ENCODE assay signal across 1 cellular context in the genomic region with DNA sequence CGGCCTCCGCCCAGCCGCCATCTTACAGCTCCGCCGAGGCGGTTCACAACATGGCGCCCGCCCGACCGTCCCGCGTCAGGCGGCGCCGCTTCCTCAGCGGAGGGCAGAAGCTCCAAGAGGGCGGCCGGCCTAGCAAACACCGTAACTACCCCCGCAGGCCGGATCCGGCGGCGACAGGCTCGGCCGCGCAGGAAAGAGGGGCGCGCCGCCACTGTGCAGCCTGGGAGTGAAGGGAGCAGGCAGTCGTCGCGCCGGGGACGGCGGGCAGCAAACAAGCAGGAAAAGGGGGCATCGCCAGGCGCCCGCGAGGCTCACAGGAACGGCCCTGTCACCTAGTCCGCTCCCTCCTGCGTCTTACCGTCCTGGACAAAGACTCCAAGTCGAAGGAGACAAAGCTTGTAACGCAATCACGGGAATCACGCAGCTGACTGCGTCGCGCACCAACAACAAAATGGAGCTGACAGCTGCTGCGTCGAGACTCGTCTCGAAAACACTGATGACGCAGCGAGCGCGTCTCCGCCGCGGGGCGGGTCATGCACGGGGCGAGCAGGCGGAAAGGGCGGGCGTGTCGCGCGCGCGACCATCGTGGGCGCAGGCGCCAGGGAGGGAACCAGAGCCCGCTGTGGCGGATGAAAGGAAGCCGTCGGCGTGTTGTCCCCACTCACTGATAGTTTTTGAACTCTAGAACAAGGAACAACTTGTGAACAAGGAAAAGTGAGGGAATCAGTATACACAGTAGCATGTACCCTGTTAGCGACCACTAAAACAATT.
TF ChIP-seq lines count a peak whose summit lies in the region.

A gene (minus strand): TSS at position 453 of the 771 bp plus-strand sequence. CDS start 2,796 bp downstream, outside the sequence.

TF ChIP-seq in K562, 482 proteins besides CTCF, POLR2A, EP300 and RAD21 (continued from another document and continues in another):
- TF ChIP-seq, protein P1, sequence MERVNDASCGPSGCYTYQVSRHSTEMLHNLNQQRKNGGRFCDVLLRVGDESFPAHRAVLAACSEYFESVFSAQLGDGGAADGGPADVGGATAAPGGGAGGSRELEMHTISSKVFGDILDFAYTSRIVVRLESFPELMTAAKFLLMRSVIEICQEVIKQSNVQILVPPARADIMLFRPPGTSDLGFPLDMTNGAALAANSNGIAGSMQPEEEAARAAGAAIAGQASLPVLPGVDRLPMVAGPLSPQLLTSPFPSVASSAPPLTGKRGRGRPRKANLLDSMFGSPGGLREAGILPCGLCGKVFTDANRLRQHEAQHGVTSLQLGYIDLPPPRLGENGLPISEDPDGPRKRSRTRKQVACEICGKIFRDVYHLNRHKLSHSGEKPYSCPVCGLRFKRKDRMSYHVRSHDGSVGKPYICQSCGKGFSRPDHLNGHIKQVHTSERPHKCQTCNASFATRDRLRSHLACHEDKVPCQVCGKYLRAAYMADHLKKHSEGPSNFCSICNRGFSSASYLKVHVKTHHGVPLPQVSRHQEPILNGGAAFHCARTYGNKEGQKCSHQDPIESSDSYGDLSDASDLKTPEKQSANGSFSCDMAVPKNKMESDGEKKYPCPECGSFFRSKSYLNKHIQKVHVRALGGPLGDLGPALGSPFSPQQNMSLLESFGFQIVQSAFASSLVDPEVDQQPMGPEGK (CRISPR knock-in tag; IDR thresholded peaks at IDR 0.05; ENCODE audit: borderline replicate concordance) = no peak
- TF ChIP-seq MTA3 (IDR thresholded peaks at IDR 0.05; ENCODE audit: borderline replicate concordance) (0 out of 2 replicates have a peak, but pooled peaks have one; percentile 78), ZNF696 (CRISPR knock-in tag; conservative IDR thresholded peaks at IDR 0.05) (no peak), ZNF644 (tag; IDR thresholded peaks at IDR 0.05; ENCODE audit: low read depth) (no peak), ILF3 (IDR thresholded peaks at IDR 0.05; ENCODE audit: borderline replicate concordance) (peak; percentile 12; the same call in 1 of the 2 replicates), CHD2 (IDR thresholded peaks at IDR 0.05; ENCODE audit: low read depth, low read length) (0 out of 2 replicates have a peak, but pooled peaks have one; percentile 27), ZBTB1 (CRISPR knock-in tag; IDR thresholded peaks at IDR 0.05; ENCODE audit: borderline replicate concordance, low read depth) (peak; percentile 68), ZNF184 (CRISPR knock-in tag; IDR thresholded peaks at IDR 0.05) (no peak), ZNF830 (CRISPR knock-in tag; IDR thresholded peaks at IDR 0.05) (no peak), FOSL1 (tag; conservative IDR thresholded peaks at IDR 0.05) (peak; percentile 56), MED1 (CRISPR knock-in tag; IDR thresholded peaks at IDR 0.05; ENCODE audit: borderline replicate concordance) (no peak), XRCC4 (IDR thresholded peaks at IDR 0.05; ENCODE audit: extremely low read depth, insufficient read depth, insufficient read length) (no peak), TCF7 (IDR thresholded peaks at IDR 0.05; ENCODE audit: borderline replicate concordance) (no peak), RBBP5 (IDR thresholded peaks at IDR 0.05; ENCODE audit: borderline replicate concordance, insufficient read depth, low read length, poor library complexity, severe bottlenecking) (peak; percentile 82), GABPB1 (CRISPR knock-in tag; IDR thresholded peaks at IDR 0.05) (peak; percentile 80; the same call in 1 of the 2 replicates), ETV6 (IDR thresholded peaks at IDR 0.05; ENCODE audit: borderline replicate concordance in 1 of 2, low read depth in 2 of 2, low read length in 1 of 2) (no peak), ETV6 (CRISPR knock-in tag; IDR thresholded peaks at IDR 0.05; ENCODE audit: borderline replicate concordance) (no peak), CHD4 (IDR thresholded peaks at IDR 0.05; ENCODE audit: insufficient read depth, insufficient replicate concordance, low read depth, low read length, poor library complexity, severe bottlenecking) (no peak), FOXK2 (conservative IDR thresholded peaks at IDR 0.05 in 1 of 2, IDR thresholded peaks at IDR 0.05 in 1 of 2; ENCODE audit: low read depth in 2 of 2) (peak; percentile 55 to 67), TSC22D4 (tag; IDR thresholded peaks at IDR 0.05) (no peak), TRIM28 (IDR thresholded peaks at IDR 0.05) (no peak), GABPA (tag; conservative IDR thresholded peaks at IDR 0.05; ENCODE audit: low read depth) (peak; percentile 58)
- TF ChIP-seq, protein P2, sequence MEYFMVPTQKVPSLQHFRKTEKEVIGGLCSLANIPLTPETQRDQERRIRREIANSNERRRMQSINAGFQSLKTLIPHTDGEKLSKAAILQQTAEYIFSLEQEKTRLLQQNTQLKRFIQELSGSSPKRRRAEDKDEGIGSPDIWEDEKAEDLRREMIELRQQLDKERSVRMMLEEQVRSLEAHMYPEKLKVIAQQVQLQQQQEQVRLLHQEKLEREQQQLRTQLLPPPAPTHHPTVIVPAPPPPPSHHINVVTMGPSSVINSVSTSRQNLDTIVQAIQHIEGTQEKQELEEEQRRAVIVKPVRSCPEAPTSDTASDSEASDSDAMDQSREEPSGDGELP (CRISPR knock-in tag; IDR thresholded peaks at IDR 0.05; ENCODE audit: borderline replicate concordance) = peak; percentile 99
- TF ChIP-seq, protein P3, sequence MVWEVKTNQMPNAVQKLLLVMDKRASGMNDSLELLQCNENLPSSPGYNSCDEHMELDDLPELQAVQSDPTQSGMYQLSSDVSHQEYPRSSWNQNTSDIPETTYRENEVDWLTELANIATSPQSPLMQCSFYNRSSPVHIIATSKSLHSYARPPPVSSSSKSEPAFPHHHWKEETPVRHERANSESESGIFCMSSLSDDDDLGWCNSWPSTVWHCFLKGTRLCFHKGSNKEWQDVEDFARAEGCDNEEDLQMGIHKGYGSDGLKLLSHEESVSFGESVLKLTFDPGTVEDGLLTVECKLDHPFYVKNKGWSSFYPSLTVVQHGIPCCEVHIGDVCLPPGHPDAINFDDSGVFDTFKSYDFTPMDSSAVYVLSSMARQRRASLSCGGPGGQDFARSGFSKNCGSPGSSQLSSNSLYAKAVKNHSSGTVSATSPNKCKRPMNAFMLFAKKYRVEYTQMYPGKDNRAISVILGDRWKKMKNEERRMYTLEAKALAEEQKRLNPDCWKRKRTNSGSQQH (CRISPR knock-in tag; IDR thresholded peaks at IDR 0.05) = no peak
- TF ChIP-seq, protein P4, sequence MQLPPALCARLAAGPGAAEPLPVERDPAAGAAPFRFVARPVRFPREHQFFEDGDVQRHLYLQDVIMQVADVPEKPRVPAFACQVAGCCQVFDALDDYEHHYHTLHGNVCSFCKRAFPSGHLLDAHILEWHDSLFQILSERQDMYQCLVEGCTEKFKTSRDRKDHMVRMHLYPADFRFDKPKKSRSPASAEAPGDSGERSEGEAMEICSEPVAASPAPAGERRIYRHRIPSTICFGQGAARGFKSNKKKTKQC (CRISPR knock-in tag; IDR thresholded peaks at IDR 0.05) = peak; percentile 87
- TF ChIP-seq, protein P5, sequence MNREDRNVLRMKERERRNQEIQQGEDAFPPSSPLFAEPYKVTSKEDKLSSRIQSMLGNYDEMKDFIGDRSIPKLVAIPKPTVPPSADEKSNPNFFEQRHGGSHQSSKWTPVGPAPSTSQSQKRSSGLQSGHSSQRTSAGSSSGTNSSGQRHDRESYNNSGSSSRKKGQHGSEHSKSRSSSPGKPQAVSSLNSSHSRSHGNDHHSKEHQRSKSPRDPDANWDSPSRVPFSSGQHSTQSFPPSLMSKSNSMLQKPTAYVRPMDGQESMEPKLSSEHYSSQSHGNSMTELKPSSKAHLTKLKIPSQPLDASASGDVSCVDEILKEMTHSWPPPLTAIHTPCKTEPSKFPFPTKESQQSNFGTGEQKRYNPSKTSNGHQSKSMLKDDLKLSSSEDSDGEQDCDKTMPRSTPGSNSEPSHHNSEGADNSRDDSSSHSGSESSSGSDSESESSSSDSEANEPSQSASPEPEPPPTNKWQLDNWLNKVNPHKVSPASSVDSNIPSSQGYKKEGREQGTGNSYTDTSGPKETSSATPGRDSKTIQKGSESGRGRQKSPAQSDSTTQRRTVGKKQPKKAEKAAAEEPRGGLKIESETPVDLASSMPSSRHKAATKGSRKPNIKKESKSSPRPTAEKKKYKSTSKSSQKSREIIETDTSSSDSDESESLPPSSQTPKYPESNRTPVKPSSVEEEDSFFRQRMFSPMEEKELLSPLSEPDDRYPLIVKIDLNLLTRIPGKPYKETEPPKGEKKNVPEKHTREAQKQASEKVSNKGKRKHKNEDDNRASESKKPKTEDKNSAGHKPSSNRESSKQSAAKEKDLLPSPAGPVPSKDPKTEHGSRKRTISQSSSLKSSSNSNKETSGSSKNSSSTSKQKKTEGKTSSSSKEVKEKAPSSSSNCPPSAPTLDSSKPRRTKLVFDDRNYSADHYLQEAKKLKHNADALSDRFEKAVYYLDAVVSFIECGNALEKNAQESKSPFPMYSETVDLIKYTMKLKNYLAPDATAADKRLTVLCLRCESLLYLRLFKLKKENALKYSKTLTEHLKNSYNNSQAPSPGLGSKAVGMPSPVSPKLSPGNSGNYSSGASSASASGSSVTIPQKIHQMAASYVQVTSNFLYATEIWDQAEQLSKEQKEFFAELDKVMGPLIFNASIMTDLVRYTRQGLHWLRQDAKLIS (CRISPR knock-in tag; IDR thresholded peaks at IDR 0.05) = peak; percentile 98
- TF ChIP-seq, protein P6, sequence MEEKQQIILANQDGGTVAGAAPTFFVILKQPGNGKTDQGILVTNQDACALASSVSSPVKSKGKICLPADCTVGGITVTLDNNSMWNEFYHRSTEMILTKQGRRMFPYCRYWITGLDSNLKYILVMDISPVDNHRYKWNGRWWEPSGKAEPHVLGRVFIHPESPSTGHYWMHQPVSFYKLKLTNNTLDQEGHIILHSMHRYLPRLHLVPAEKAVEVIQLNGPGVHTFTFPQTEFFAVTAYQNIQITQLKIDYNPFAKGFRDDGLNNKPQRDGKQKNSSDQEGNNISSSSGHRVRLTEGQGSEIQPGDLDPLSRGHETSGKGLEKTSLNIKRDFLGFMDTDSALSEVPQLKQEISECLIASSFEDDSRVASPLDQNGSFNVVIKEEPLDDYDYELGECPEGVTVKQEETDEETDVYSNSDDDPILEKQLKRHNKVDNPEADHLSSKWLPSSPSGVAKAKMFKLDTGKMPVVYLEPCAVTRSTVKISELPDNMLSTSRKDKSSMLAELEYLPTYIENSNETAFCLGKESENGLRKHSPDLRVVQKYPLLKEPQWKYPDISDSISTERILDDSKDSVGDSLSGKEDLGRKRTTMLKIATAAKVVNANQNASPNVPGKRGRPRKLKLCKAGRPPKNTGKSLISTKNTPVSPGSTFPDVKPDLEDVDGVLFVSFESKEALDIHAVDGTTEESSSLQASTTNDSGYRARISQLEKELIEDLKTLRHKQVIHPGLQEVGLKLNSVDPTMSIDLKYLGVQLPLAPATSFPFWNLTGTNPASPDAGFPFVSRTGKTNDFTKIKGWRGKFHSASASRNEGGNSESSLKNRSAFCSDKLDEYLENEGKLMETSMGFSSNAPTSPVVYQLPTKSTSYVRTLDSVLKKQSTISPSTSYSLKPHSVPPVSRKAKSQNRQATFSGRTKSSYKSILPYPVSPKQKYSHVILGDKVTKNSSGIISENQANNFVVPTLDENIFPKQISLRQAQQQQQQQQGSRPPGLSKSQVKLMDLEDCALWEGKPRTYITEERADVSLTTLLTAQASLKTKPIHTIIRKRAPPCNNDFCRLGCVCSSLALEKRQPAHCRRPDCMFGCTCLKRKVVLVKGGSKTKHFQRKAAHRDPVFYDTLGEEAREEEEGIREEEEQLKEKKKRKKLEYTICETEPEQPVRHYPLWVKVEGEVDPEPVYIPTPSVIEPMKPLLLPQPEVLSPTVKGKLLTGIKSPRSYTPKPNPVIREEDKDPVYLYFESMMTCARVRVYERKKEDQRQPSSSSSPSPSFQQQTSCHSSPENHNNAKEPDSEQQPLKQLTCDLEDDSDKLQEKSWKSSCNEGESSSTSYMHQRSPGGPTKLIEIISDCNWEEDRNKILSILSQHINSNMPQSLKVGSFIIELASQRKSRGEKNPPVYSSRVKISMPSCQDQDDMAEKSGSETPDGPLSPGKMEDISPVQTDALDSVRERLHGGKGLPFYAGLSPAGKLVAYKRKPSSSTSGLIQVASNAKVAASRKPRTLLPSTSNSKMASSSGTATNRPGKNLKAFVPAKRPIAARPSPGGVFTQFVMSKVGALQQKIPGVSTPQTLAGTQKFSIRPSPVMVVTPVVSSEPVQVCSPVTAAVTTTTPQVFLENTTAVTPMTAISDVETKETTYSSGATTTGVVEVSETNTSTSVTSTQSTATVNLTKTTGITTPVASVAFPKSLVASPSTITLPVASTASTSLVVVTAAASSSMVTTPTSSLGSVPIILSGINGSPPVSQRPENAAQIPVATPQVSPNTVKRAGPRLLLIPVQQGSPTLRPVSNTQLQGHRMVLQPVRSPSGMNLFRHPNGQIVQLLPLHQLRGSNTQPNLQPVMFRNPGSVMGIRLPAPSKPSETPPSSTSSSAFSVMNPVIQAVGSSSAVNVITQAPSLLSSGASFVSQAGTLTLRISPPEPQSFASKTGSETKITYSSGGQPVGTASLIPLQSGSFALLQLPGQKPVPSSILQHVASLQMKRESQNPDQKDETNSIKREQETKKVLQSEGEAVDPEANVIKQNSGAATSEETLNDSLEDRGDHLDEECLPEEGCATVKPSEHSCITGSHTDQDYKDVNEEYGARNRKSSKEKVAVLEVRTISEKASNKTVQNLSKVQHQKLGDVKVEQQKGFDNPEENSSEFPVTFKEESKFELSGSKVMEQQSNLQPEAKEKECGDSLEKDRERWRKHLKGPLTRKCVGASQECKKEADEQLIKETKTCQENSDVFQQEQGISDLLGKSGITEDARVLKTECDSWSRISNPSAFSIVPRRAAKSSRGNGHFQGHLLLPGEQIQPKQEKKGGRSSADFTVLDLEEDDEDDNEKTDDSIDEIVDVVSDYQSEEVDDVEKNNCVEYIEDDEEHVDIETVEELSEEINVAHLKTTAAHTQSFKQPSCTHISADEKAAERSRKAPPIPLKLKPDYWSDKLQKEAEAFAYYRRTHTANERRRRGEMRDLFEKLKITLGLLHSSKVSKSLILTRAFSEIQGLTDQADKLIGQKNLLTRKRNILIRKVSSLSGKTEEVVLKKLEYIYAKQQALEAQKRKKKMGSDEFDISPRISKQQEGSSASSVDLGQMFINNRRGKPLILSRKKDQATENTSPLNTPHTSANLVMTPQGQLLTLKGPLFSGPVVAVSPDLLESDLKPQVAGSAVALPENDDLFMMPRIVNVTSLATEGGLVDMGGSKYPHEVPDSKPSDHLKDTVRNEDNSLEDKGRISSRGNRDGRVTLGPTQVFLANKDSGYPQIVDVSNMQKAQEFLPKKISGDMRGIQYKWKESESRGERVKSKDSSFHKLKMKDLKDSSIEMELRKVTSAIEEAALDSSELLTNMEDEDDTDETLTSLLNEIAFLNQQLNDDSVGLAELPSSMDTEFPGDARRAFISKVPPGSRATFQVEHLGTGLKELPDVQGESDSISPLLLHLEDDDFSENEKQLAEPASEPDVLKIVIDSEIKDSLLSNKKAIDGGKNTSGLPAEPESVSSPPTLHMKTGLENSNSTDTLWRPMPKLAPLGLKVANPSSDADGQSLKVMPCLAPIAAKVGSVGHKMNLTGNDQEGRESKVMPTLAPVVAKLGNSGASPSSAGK (IDR thresholded peaks at IDR 0.05) = peak; percentile 89
